Comparison of ENCODE assay signal across 22 cellular contexts in genomic region chr3:100096866-100097265, GRCh38. TPM values are rescaled to one million over a fixed set of nuclear protein-coding genes. Genes with fewer than 3 reads are reported as not detected.
DNase-seq lines count a peak whose midpoint lies in the region; ATAC-seq and TF ChIP-seq lines count a peak whose summit lies in the region.
"Had no signal": no experiment of that assay in that cellular context is flagged by ENCODE, and none has a peak within 500 bp of the region (broad histone marks: within the 10 kb centered on the region; RNA-seq: fewer than 3 reads in every experiment).

No MANE protein-coding gene starts in this region.

- no peak overlapping the region for H3K4me3 Mint-ChIP-seq in activated CD8-positive, alpha-beta T cell treated with anti-CD3 and anti-CD28 coated beads, Interleukin-2, amount 10 ng/mL, durations not matched to agents 7 days and 5 days
- H3K4me3 Mint-ChIP-seq: activated naive CD4-positive, alpha-beta T cell treated with anti-CD3 and anti-CD28 coated beads, Interleukin-2, amount 50 U/mL, for 24 hours; nephron progenitor cell had no signal

- ATAC-seq in heart right ventricle (peak in 1 of 8 donors; percentile 19), right lobe of liver (no peak), GM18520 (IDR thresholded peaks at IDR 0.05; ENCODE audit: unreplicated experiment) (no peak), GM21576 (IDR thresholded peaks at IDR 0.05; ENCODE audit: unreplicated experiment) (no peak)
- peak; percentile 86 for ATAC-seq in activated CD8-positive, alpha-beta T cell treated with anti-CD3 and anti-CD28 coated beads, Interleukin-2, amount 10 ng/mL, durations not matched to agents 7 days and 5 days
- ATAC-seq: esophagus mucosa, K562 had no signal

- CTCF ChIA-PET in activated CD8-positive, alpha-beta T cell treated with anti-CD3 and anti-CD28 coated beads, Interleukin-2, amount 10 ng/mL, durations not matched to agents 7 days and 5 days (lab: Charles Lee), result no interaction called here

- no peaks in the 10 kb centered on the region for H3K27me3 Mint-ChIP-seq in activated CD8-positive, alpha-beta T cell treated with anti-CD3 and anti-CD28 coated beads, Interleukin-2, amount 10 ng/mL, durations not matched to agents 7 days and 5 days (ENCODE audit: low read depth)
- H3K27me3 Mint-ChIP-seq: activated naive CD4-positive, alpha-beta T cell treated with anti-CD3 and anti-CD28 coated beads, Interleukin-2, amount 50 U/mL, for 24 hours had no signal

- H3K36me3 ChIP-seq in heart right ventricle, result no peaks in the 10 kb centered on the region
- H3K36me3 ChIP-seq in right lobe of liver, result no peaks in the 10 kb centered on the region
- H3K36me3 ChIP-seq in tibial artery, result no peaks in the 10 kb centered on the region

- DNase-seq in heart right ventricle (no peak), cardiac septum (ENCODE audit: low spot score) (no peak), right lobe of liver (no peak), tibial artery (no peak), NCI-H1930 (lab: John Stamatoyannopoulos, UW) (no peak)
- peak; percentile 63 for DNase-seq in activated CD8-positive, alpha-beta T cell treated with anti-CD3 and anti-CD28 coated beads, Interleukin-2, amount 10 ng/mL, durations not matched to agents 7 days and 5 days
- DNase-seq: activated CD4-positive, CD25-positive, alpha-beta regulatory T cell; activated CD8-positive, alpha-beta memory T cell treated with anti-CD3 and anti-CD28 coated beads for 24 hours; activated T-cell treated with anti-CD3 and anti-CD28 coated beads, Interleukin-2, amount 50 U/mL, for 48 hours; effector memory CD4-positive, alpha-beta T cell; foreskin melanocyte; MM.1S; nephron progenitor cell; SHP77; T1000 had no signal

- H3K27ac Mint-ChIP-seq in activated CD8-positive, alpha-beta T cell treated with anti-CD3 and anti-CD28 coated beads, Interleukin-2, amount 10 ng/mL, durations not matched to agents 7 days and 5 days, result peak overlapping the region; percentile 64
- H3K27ac Mint-ChIP-seq: activated naive CD4-positive, alpha-beta T cell treated with anti-CD3 and anti-CD28 coated beads, Interleukin-2, amount 50 U/mL, for 24 hours; nephron progenitor cell had no signal

- H3K9me3 Mint-ChIP-seq in activated CD8-positive, alpha-beta T cell treated with anti-CD3 and anti-CD28 coated beads, Interleukin-2, amount 10 ng/mL, durations not matched to agents 7 days and 5 days (ENCODE audit: insufficient read depth), result peaks cover 4% of the 10 kb centered on the region
- H3K9me3 Mint-ChIP-seq: activated naive CD4-positive, alpha-beta T cell treated with anti-CD3 and anti-CD28 coated beads, Interleukin-2, amount 50 U/mL, for 24 hours; nephron progenitor cell had no signal

- H3K27me3 ChIP-seq in heart right ventricle, result no peaks in the 10 kb centered on the region
- no peaks in the 10 kb centered on the region for H3K27me3 ChIP-seq in right lobe of liver
- H3K27me3 ChIP-seq in tibial artery, result no peaks in the 10 kb centered on the region

- H3K9me3 ChIP-seq in heart right ventricle (no peaks in the 10 kb centered on the region), right lobe of liver (no peaks in the 10 kb centered on the region), tibial artery (no peaks in the 10 kb centered on the region)

- peak overlapping the region in 7 of 10 donors; percentile 74 to 91 (median 78) for H3K27ac ChIP-seq in heart right ventricle
- H3K27ac ChIP-seq in right lobe of liver, result peak overlapping the region in 2 of 3 donors; percentile 59 to 72
- peak overlapping the region; percentile 43 to 62 for H3K27ac ChIP-seq in tibial artery
- H3K27ac ChIP-seq: parathyroid adenoma had no signal

- TF ChIP-seq POLR2A in right lobe of liver (IDR thresholded peaks at IDR 0.05), result no peak

- POLR2A ChIA-PET in activated CD8-positive, alpha-beta T cell treated with anti-CD3 and anti-CD28 coated beads, Interleukin-2, amount 10 ng/mL, durations not matched to agents 7 days and 5 days (lab: Charles Lee), result no interaction called here

- peaks cover 21% of the 10 kb centered on the region for H3K36me3 Mint-ChIP-seq in activated CD8-positive, alpha-beta T cell treated with anti-CD3 and anti-CD28 coated beads, Interleukin-2, amount 10 ng/mL, durations not matched to agents 7 days and 5 days (ENCODE audit: low read depth)

- TF ChIP-seq CTCF in heart right ventricle (IDR thresholded peaks at IDR 0.05), result no peak
- no peak for TF ChIP-seq CTCF in right lobe of liver (IDR thresholded peaks at IDR 0.05)
- no peak for TF ChIP-seq CTCF in tibial artery (IDR thresholded peaks at IDR 0.05)

- H3K4me3 ChIP-seq in heart right ventricle (no peak overlapping the region), right lobe of liver (no peak overlapping the region), tibial artery (no peak overlapping the region)
- H3K4me3 ChIP-seq: K562 had no signal

- H3K4me1 Mint-ChIP-seq in activated CD8-positive, alpha-beta T cell treated with anti-CD3 and anti-CD28 coated beads, Interleukin-2, amount 10 ng/mL, durations not matched to agents 7 days and 5 days (ENCODE audit: low read depth), result peaks cover 41% of the 10 kb centered on the region
- H3K4me1 Mint-ChIP-seq: activated naive CD4-positive, alpha-beta T cell treated with anti-CD3 and anti-CD28 coated beads, Interleukin-2, amount 50 U/mL, for 24 hours had no signal

- WGBS in heart right ventricle, 2 donors, result 88 to 100% methylated on average over 2 of the region's 2 CpGs
- 80% methylated on average over 1 of the region's 2 CpGs for WGBS in right lobe of liver (ENCODE audit: insufficient coverage, low coverage, low lambda C conversion rate, missing lambda C conversion rate)

- intact Hi-C loops in heart right ventricle (cut with DNase I), result no loop called here
- intact Hi-C loops in cardiac septum (cut with DNase I), result no loop called here
- intact Hi-C loops in right lobe of liver (cut with DNase I), result no loop called here
- intact Hi-C loops in tibial artery (cut with DNase I; ENCODE audit: low total_unique reads), result no loop called here

- H3K4me1 ChIP-seq in heart right ventricle (peaks cover 8 to 37% (median 23%) of the 10 kb centered on the region in 9 donors), right lobe of liver (peaks cover 0 to 8% (median 2%) of the 10 kb centered on the region in 4 donors), tibial artery (peaks cover 0 to 51% (median 22%) of the 10 kb centered on the region in 4 donors)

RNA-seq across cellular contexts. Expression of gene FILIP1L, which starts 17.4 kb away (rescaled TPM):
- 100 to 1,000 TPM in 4 of 10 donors, 10 to 100 TPM in 6; 19.4 to 134 (median 69.3) TPM for total RNA-seq in heart right ventricle
- polyA plus RNA-seq in heart right ventricle, result 10 to 100 TPM; 15.9 to 42.0 TPM
- total RNA-seq in cardiac septum, result 120 TPM
- total RNA-seq in activated CD8-positive, alpha-beta T cell treated with anti-CD3 and anti-CD28 coated beads, Interleukin-2, amount 10 ng/mL, durations not matched to agents 7 days and 5 days, result 1 to 10 TPM; 1.5 to 1.7 TPM
- 10 to 100 TPM in 1 of 6 experiments, 1 to 10 TPM in 4, under 1 TPM in 1; 0.97 to 10.8 (median 3.6) TPM for total RNA-seq in right lobe of liver
- total RNA-seq: OCI-LY7 had no signal
